13 cellular contexts compared by ENCODE assay signal in genomic region chr3:65902304-65902793, GRCh38.
A peak's percentile ranks its signal among the peaks of the same experiment; 100 is the strongest.
DNase-seq lines count a peak whose midpoint lies in the region; ATAC-seq and TF ChIP-seq lines count a peak whose summit lies in the region.
"Had no signal": no experiment of that assay in that cellular context is flagged by ENCODE, and none has a peak within 500 bp of the region (broad histone marks: within the 10 kb centered on the region; RNA-seq: fewer than 3 reads in every experiment).

No MANE protein-coding gene starts in this region.

- ATAC-seq in HG03521 (IDR thresholded peaks at IDR 0.05; ENCODE audit: unreplicated experiment) = no peak
- ATAC-seq: GM12878 had no signal

- no peaks in the 10 kb centered on the region for H3K4me1 Mint-ChIP-seq in activated CD4-positive, alpha-beta T cell treated with anti-CD3 and anti-CD28 coated beads, Interleukin-2, amount 10 ng/mL, durations not matched to agents 7 days and 5 days
- H3K4me1 Mint-ChIP-seq: naive B cell had no signal

- no peak for TF ChIP-seq POLR2A in suprapubic skin (IDR thresholded peaks at IDR 0.05)
- no peak for TF ChIP-seq POLR2A in erythroblast (IDR thresholded peaks at IDR 0.05; ENCODE audit: low read length)

- TF ChIP-seq CTCF in suprapubic skin (IDR thresholded peaks at IDR 0.05) = no peak

- H3K36me3 Mint-ChIP-seq in activated CD4-positive, alpha-beta T cell treated with anti-CD3 and anti-CD28 coated beads, Interleukin-2, amount 10 ng/mL, durations not matched to agents 7 days and 5 days (ENCODE audit: low read depth) = no peaks in the 10 kb centered on the region
- H3K36me3 Mint-ChIP-seq: naive B cell had no signal

- POLR2A ChIA-PET in activated CD4-positive, alpha-beta T cell treated with anti-CD3 and anti-CD28 coated beads, Interleukin-2, amount 10 ng/mL, durations not matched to agents 7 days and 5 days (lab: Charles Lee) = no interaction called here

- CTCF ChIA-PET in activated CD4-positive, alpha-beta T cell treated with anti-CD3 and anti-CD28 coated beads, Interleukin-2, amount 10 ng/mL, durations not matched to agents 7 days and 5 days (lab: Charles Lee) = no interaction called here

- H3K4me1 ChIP-seq in suprapubic skin = peaks cover 21% of the 10 kb centered on the region

- H3K27ac ChIP-seq in suprapubic skin = peak overlapping the region; percentile 88

- H3K4me3 Mint-ChIP-seq in activated CD4-positive, alpha-beta T cell treated with anti-CD3 and anti-CD28 coated beads, Interleukin-2, amount 10 ng/mL, durations not matched to agents 7 days and 5 days = no peak overlapping the region
- H3K4me3 Mint-ChIP-seq: HFFc6, naive B cell had no signal

- no peaks in the 10 kb centered on the region for H3K27me3 Mint-ChIP-seq in activated CD4-positive, alpha-beta T cell treated with anti-CD3 and anti-CD28 coated beads, Interleukin-2, amount 10 ng/mL, durations not matched to agents 7 days and 5 days

- no peak for TF ChIP-seq EP300 in suprapubic skin (IDR thresholded peaks at IDR 0.05)

- no peaks in the 10 kb centered on the region for H3K9me3 ChIP-seq in suprapubic skin

- DNase-seq in NCI-H2029 (lab: John Stamatoyannopoulos, UW) (peak; percentile 4), cerebellar cortex (ENCODE audit: low spot score) (peak; percentile 63), kidney glomerular epithelial cell (lab: John Stamatoyannopoulos, UW) (peak; percentile 10), suprapubic skin (ENCODE audit: low spot score in 2 of 2) (peak in 1 of 2 donors; percentile 70), erythroblast (lab: John Stamatoyannopoulos, UW) (no peak)
- no peak for DNase-seq in activated CD4-positive, alpha-beta T cell treated with anti-CD3 and anti-CD28 coated beads, Interleukin-2, amount 10 ng/mL, durations not matched to agents 7 days and 5 days
- DNase-seq: activated CD4-positive, alpha-beta T cell treated with anti-CD3 and anti-CD28 coated beads, Interleukin-2, amount 50 U/mL, for 4 hours; activated naive CD4-positive, alpha-beta T cell treated with anti-CD3 and anti-CD28 coated beads, Interleukin-2, amount 50 U/mL, for 16 hours; HFFc6; naive B cell; NK-92 treated with Interleukin-12 subunit alpha and Interleukin-12 subunit beta, amount 100 ng/mL, for 24 hours had no signal

- H3K36me3 ChIP-seq in suprapubic skin = no peaks in the 10 kb centered on the region

- H3K4me3 ChIP-seq in suprapubic skin = peak overlapping the region; percentile 41
- H3K4me3 ChIP-seq: GM12878 had no signal

- no peaks in the 10 kb centered on the region for H3K27me3 ChIP-seq in suprapubic skin

- H3K27ac Mint-ChIP-seq in activated CD4-positive, alpha-beta T cell treated with anti-CD3 and anti-CD28 coated beads, Interleukin-2, amount 10 ng/mL, durations not matched to agents 7 days and 5 days = no peak overlapping the region
- H3K27ac Mint-ChIP-seq: HFFc6, naive B cell had no signal

- WGBS in suprapubic skin = 61% methylated on average over 6 of the region's 8 CpGs

- no peaks in the 10 kb centered on the region for H3K9me3 Mint-ChIP-seq in activated CD4-positive, alpha-beta T cell treated with anti-CD3 and anti-CD28 coated beads, Interleukin-2, amount 10 ng/mL, durations not matched to agents 7 days and 5 days
- H3K9me3 Mint-ChIP-seq: HFFc6 had no signal

Comparison
In these comparisons a context has a peak if more than half of its experiments do, and no peak if none do; other contexts are left out.
1. DNase-seq: peak in NCI-H2029 (single experiment), cerebellar cortex (single experiment) and kidney glomerular epithelial cell (single experiment); none in activated CD4-positive, alpha-beta T cell treated with anti-CD3 and anti-CD28 coated beads, Interleukin-2, amount 10 ng/mL, durations not matched to agents 7 days and 5 days (single experiment) and erythroblast (0 of 2).